In the genomic region with DNA sequence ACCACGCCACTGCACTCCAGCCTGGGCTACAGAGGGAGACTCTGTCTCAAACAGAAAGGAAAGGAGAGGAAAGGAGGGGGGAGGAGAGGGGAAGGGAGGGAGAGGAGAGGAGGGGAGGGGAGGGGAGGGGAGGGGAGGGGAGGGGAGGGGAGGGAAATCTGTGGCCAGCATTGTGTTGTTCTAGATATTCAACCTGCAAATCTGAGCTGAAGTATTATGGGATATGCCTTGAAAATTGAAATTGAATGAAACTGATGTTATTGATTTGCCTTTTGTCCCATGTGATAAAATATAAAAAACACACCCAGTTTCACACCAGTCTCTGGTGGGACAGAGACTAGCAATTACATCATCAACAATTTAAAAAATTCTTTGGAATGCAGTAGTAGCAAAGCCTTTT, we compare ENCODE assay signal across 24 cellular contexts. TPM values are rescaled to one million over a fixed set of nuclear protein-coding genes. Genes with fewer than 3 reads are reported as not detected.
DNase-seq lines count a peak whose midpoint lies in the region; ATAC-seq, FAIRE-seq and TF ChIP-seq lines count a peak whose summit lies in the region.
"Had no signal": no experiment of that assay in that cellular context is flagged by ENCODE, and none has a peak within 500 bp of the region (broad histone marks: within the 10 kb centered on the region; RNA-seq: fewer than 3 reads in every experiment).

No MANE protein-coding gene starts in this region.

- ATAC-seq in K562: no peak
- no peak for ATAC-seq in psoas muscle
- ATAC-seq: A549 had no signal

- in situ Hi-C loops in K562 (cut with MboI) (no loop called here), ACHN (cut with HindIII; ENCODE audit: low pct_ligation_motif_present, low pct_unique_long_range_greater_than_20kb, low sequenced_read_pairs) (no loop called here)

- H3K4me1 ChIP-seq in K562 (replicated peaks in 1 of 2; ENCODE audit: control insufficient read depth in 2 of 2, insufficient read depth in 2 of 2, low read length in 2 of 2): no peaks in the 10 kb centered on the region
- peaks cover 0 to 8% of the 10 kb centered on the region in 2 donors for H3K4me1 ChIP-seq in duodenal mucosa (ENCODE audit: control insufficient read depth in 1 of 2, insufficient read depth in 2 of 2, low read length in 2 of 2)
- peaks cover 0 to 3% of the 10 kb centered on the region in 2 donors for H3K4me1 ChIP-seq in small intestine (ENCODE audit: control insufficient read depth in 2 of 2, insufficient read depth in 1 of 2, low read depth in 1 of 2, low read length in 1 of 2)
- no peaks in the 10 kb centered on the region for H3K4me1 ChIP-seq in psoas muscle
- H3K4me1 ChIP-seq: A549, BE2C, BLaER1 had no signal

- no peaks in the 10 kb centered on the region for H4K20me1 ChIP-seq in K562 (replicated peaks; ENCODE audit: control insufficient read depth, insufficient read depth, low read length)
- H4K20me1 ChIP-seq: BLaER1 had no signal

- no peak for TF ChIP-seq RAD21 in K562 (CRISPR knock-in tag; conservative IDR thresholded peaks at IDR 0.05 in 1 of 2, IDR thresholded peaks at IDR 0.05 in 1 of 2)

- no peak for TF ChIP-seq POLR2A in K562 (conservative IDR thresholded peaks at IDR 0.05)

- no peaks in the 10 kb centered on the region for H3K79me2 ChIP-seq in K562 (ENCODE audit: control insufficient read depth, insufficient read depth, low read length)

- H3K9me1 ChIP-seq in K562 (ENCODE audit: control insufficient read depth, insufficient read depth, low read length): no peaks in the 10 kb centered on the region

- intact Hi-C loops in K562 (cut with micrococcal nuclease) (no loop called here), psoas muscle (cut with DNase I) (no loop called here)

- H3K27ac ChIP-seq in K562 (ENCODE audit: extremely low read depth, low read depth, low read length) (no peak overlapping the region), duodenal mucosa (ENCODE audit: low read depth, low read length) (no peak overlapping the region), small intestine (ENCODE audit: low read depth in 1 of 2, low read length in 1 of 2) (peak overlapping the region; percentile 27 to 41), psoas muscle (no peak overlapping the region)
- H3K27ac ChIP-seq: 22Rv1, A549, BLaER1 had no signal

- TF ChIP-seq CTCF in K562 (IDR thresholded peaks at IDR 0.05 in 2 of 3, conservative IDR thresholded peaks at IDR 0.05 in 1 of 3; ENCODE audit: insufficient read depth in 2 of 3, low read depth in 1 of 3, low read length in 3 of 3) (no peak), psoas muscle (IDR thresholded peaks at IDR 0.05) (no peak)

- H3K4me3 ChIP-seq in K562 (no peak overlapping the region), duodenal mucosa (ENCODE audit: low read depth in 1 of 2, low read length in 2 of 2) (peak overlapping the region; percentile 57 to 61), small intestine (ENCODE audit: low read depth in 1 of 2, low read length in 2 of 2) (peak overlapping the region in 1 of 2 donors; percentile 46), psoas muscle (no peak overlapping the region)
- H3K4me3 ChIP-seq: A549, BLaER1 had no signal

- TF ChIP-seq EP300 in K562 (IDR thresholded peaks at IDR 0.05; ENCODE audit: low read length): no peak

- no peak for FAIRE-seq in K562 (lab: Jason Lieb, UNC)
- no peak for FAIRE-seq in small intestine (lab: Jason Lieb, UNC)
- FAIRE-seq: A549, D721Med, GM12891, GM19239 had no signal

- POLR2A ChIA-PET in K562 (lab: Yijun Ruan, JAX): no interaction called here

- H3K36me3 ChIP-seq in K562 (ENCODE audit: control insufficient read depth, insufficient read depth, low read length): no peaks in the 10 kb centered on the region
- H3K36me3 ChIP-seq in duodenal mucosa (ENCODE audit: control insufficient read depth in 1 of 2, insufficient read depth in 2 of 2, low read length in 2 of 2): no peaks in the 10 kb centered on the region
- no peaks in the 10 kb centered on the region for H3K36me3 ChIP-seq in small intestine (ENCODE audit: control insufficient read depth in 2 of 2, insufficient read depth in 2 of 2, low read length in 2 of 2)
- no peaks in the 10 kb centered on the region for H3K36me3 ChIP-seq in psoas muscle (ENCODE audit: insufficient read depth in 1 of 2, low read depth in 1 of 2)
- H3K36me3 ChIP-seq: BE2C, BLaER1 had no signal

- H3K4me2 ChIP-seq in K562 (ENCODE audit: insufficient read depth, low read length): no peak overlapping the region
- H3K4me2 ChIP-seq: A549, BLaER1 had no signal

- H3K9me3 ChIP-seq in K562 (replicated peaks; ENCODE audit: control insufficient read depth, insufficient read depth, low read depth, low read length) (no peaks in the 10 kb centered on the region), duodenal mucosa (ENCODE audit: control insufficient read depth in 1 of 2, low read length in 2 of 2) (no peaks in the 10 kb centered on the region), small intestine (ENCODE audit: control insufficient read depth, low read depth) (no peaks in the 10 kb centered on the region), psoas muscle (no peaks in the 10 kb centered on the region)
- H3K9me3 ChIP-seq: A549, BE2C had no signal

- CTCF ChIA-PET in K562 (lab: Yijun Ruan, JAX; ENCODE audit: low intra/inter-chr PET ratio): no interaction called here

- H2AFZ ChIP-seq in K562 (ENCODE audit: low read depth, low read length): no peak overlapping the region

- H3K9ac ChIP-seq in K562 (ENCODE audit: insufficient read depth in 1 of 2, low read depth in 2 of 2, low read length in 2 of 2): no peak overlapping the region
- no peak overlapping the region for H3K9ac ChIP-seq in duodenal mucosa (ENCODE audit: low read depth in 1 of 2, low read length in 2 of 2)
- H3K9ac ChIP-seq: BLaER1 had no signal

- WGBS in K562 (ENCODE audit: insufficient coverage, low coverage, missing lambda C conversion rate): 0% methylated on average over 1 of the region's 1 CpG
- 0 to 60% (median 45%) methylated on average over 1 of the region's 1 CpG for WGBS in small intestine, 3 donors
- WGBS in psoas muscle, 3 donors: 92 to 95% methylated on average over 1 of the region's 1 CpG; no CpG with 5 or more reads in 1 of the 3 donors

- no TSS peak for BruUV-seq in K562 (replicated peaks; lab: Mats Ljungman, UMichigan)

- H3K27me3 ChIP-seq in K562 (ENCODE audit: control insufficient read depth in 2 of 2, insufficient read depth in 2 of 2, low read length in 2 of 2): no peaks in the 10 kb centered on the region
- no peaks in the 10 kb centered on the region for H3K27me3 ChIP-seq in duodenal mucosa (ENCODE audit: control insufficient read depth in 1 of 2, insufficient read depth in 2 of 2, low read length in 2 of 2)
- H3K27me3 ChIP-seq in small intestine (ENCODE audit: control insufficient read depth in 2 of 2, insufficient read depth in 2 of 2, low read length in 2 of 2): no peaks in the 10 kb centered on the region
- H3K27me3 ChIP-seq in psoas muscle (ENCODE audit: insufficient read depth in 3 of 3, low read length in 2 of 3): no peaks in the 10 kb centered on the region
- H3K27me3 ChIP-seq: BE2C, BLaER1 had no signal

- DNase-seq in DMS53 (lab: John Stamatoyannopoulos, UW) (peak; percentile 21), DMS53 treated with DMSO at 0.1 percent for 48 hours (lab: John Stamatoyannopoulos, UW; ENCODE audit: unreplicated experiment) (no peak), K562 (ENCODE audit: extremely low read depth in 1 of 4, low spot score in 3 of 4) (no peak), small intestine (peak; percentile 68), ACHN (no peak), psoas muscle (no peak)
- DNase-seq: BE2C; C1 segment of cervical spinal cord; CD4-positive, alpha-beta memory T cell; CD4-positive, CD25-positive, alpha-beta regulatory T cell; CD8-positive, alpha-beta memory T cell; COR-L47; DMS79 treated with DMSO at 0.1 percent for 48 hours; GF-D8 had no signal

TF ChIP-seq in K562, 482 proteins besides CTCF, POLR2A, EP300 and RAD21:
- TF ChIP-seq, protein P1, sequence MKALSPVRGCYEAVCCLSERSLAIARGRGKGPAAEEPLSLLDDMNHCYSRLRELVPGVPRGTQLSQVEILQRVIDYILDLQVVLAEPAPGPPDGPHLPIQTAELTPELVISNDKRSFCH (CRISPR knock-in tag; IDR thresholded peaks at IDR 0.05): no peak
- TF ChIP-seq, protein P1 (tag; IDR thresholded peaks at IDR 0.05): no peak
- TF ChIP-seq HNRNPK (IDR thresholded peaks at IDR 0.05; ENCODE audit: low read depth, low read length, poor library complexity, severe bottlenecking): peak; percentile 87
TF ChIP-seq in K562: peak in this region for 1.

RNA-seq across cellular contexts. Expression of gene SMIM31, which starts 1.5 kb away (rescaled TPM):
- not detected in 2 replicates for total RNA-seq in K562 (2011; cell fraction: chromatin; rRNA removed; ENCODE audit: low replicate concordance)
- not detected in 2 replicates for total RNA-seq in K562 (2011; cell fraction: nucleolus; rRNA removed)
- not detected in 2 replicates for total RNA-seq in K562 (2011; cell fraction: nucleoplasm; rRNA removed)
- total RNA-seq in K562 (2014; rRNA removed) (not detected in 2 replicates), K562 (2014; rRNA removed; fragmentation: Illumina TruSeq; extraction: Trizol) (not detected in 2 replicates), K562 (2015; rRNA removed; fragmentation: Illumina TruSeq; extraction: Trizol) (not detected in 2 replicates), K562 (2021) (not detected in 2 replicates), psoas muscle (not detected)
- polyA plus RNA-seq in K562 (2011; rRNA removed) (not detected in 2 replicates), K562 (2014; fragmentation: Illumina TruSeq; extraction: Trizol) (not detected in 2 replicates), K562 (2014; fragmentation: Nextera tagmentation; extraction: Ambion mirVana) (not detected), K562 (2014; rRNA removed) (not detected in 2 replicates), small intestine (10 to 100 TPM; 16.7 to 86.1 (median 44.6) TPM), psoas muscle (under 1 TPM in 1 of 3 donors, not detected in 2; 0.01 TPM)
- polyA plus RNA-seq in K562 (2011; cell fraction: cytosol; rRNA removed): not detected in 2 replicates
- not detected in 2 replicates for polyA plus RNA-seq in K562 (2011; cell fraction: nucleus; rRNA removed)
- polyA plus RNA-seq in K562 (2012): not detected in 2 replicates
- not detected in 2 replicates for polyA minus RNA-seq in K562 (2011; rRNA and poly(A)+ RNA removed)
- polyA minus RNA-seq in K562 (2011; cell fraction: cytosol; rRNA and poly(A)+ RNA removed): not detected in 2 replicates
- not detected in 2 replicates for polyA minus RNA-seq in K562 (2011; cell fraction: nucleus; rRNA and poly(A)+ RNA removed)
- total RNA-seq: A172; CD4-positive, alpha-beta memory T cell; CD4-positive, CD25-positive, alpha-beta regulatory T cell; CD8-positive, alpha-beta memory T cell had no signal
- polyA plus RNA-seq: AG04450; CD14-positive monocyte; CD4-positive, alpha-beta memory T cell; CD4-positive, CD25-positive, alpha-beta regulatory T cell; CD8-positive, alpha-beta memory T cell had no signal

Comparison
In these comparisons a context has a peak if more than half of its experiments do, and no peak if none do; other contexts are left out.
1. DNase-seq: peak in DMS53 (single experiment) and small intestine (single experiment); none in DMS53 treated with DMSO at 0.1 percent for 48 hours (single experiment), K562 (0 of 4), ACHN (single experiment) and psoas muscle (0 of 2).
2. H3K27ac ChIP-seq: peak in small intestine (2 of 2); none in K562 (single experiment), duodenal mucosa (single experiment) and psoas muscle (single experiment).
3. H3K4me3 ChIP-seq: peak in duodenal mucosa (2 of 2); none in K562 (single experiment) and psoas muscle (single experiment).
4. RNA of gene SMIM31, which starts 1.5 kb away (polyA plus RNA-seq): 16.7 to 86.1 TPM in small intestine; not detected in K562 and 0.01 TPM in psoas muscle; every median in the first group is over 10 times any median in the second.